Comparison of ENCODE assay signal across 1 cellular context in genomic region chr9:6080154-6080716, GRCh38.
TF ChIP-seq lines count a peak whose summit lies in the region.

No MANE protein-coding gene starts in this region.

TF ChIP-seq in K562, 482 proteins besides CTCF, POLR2A, EP300 and RAD21 (continued from another document and continues in another):
- no peak for TF ChIP-seq ZNF696 (CRISPR knock-in tag; conservative IDR thresholded peaks at IDR 0.05)
- no peak for TF ChIP-seq ZSCAN32 (CRISPR knock-in tag; IDR thresholded peaks at IDR 0.05)
- no peak for TF ChIP-seq HSF4 (CRISPR knock-in tag; IDR thresholded peaks at IDR 0.05; ENCODE audit: borderline replicate concordance)
- no peak for TF ChIP-seq U2AF2 (optimal IDR thresholded peaks at IDR 0.05; ENCODE audit: low read depth, low read length)
- no peak for TF ChIP-seq NR4A1 (CRISPR knock-in tag; IDR thresholded peaks at IDR 0.05)
- no peak for TF ChIP-seq NR4A1 (tag; IDR thresholded peaks at IDR 0.05)
- TF ChIP-seq PKNOX1 (IDR thresholded peaks at IDR 0.05), result peak; percentile 98
- no peak for TF ChIP-seq ZC3H4 (CRISPR knock-in tag; IDR thresholded peaks at IDR 0.05; ENCODE audit: borderline replicate concordance)
- no peak for TF ChIP-seq ZNF41 (CRISPR knock-in tag; conservative IDR thresholded peaks at IDR 0.05)
- peak; percentile 78 for TF ChIP-seq ZEB2 (IDR thresholded peaks at IDR 0.05)
- peak; percentile 63; the same call in 1 of the 2 replicates for TF ChIP-seq ESRRA (IDR thresholded peaks at IDR 0.05; ENCODE audit: borderline replicate concordance, low read depth)
- TF ChIP-seq HINFP (tag; conservative IDR thresholded peaks at IDR 0.05; ENCODE audit: low read depth), result no peak
- TF ChIP-seq TCF7L2 (IDR thresholded peaks at IDR 0.05; ENCODE audit: low read depth, low read length), result no peak
- no peak for TF ChIP-seq SMARCE1 (IDR thresholded peaks at IDR 0.05)
- no peak for TF ChIP-seq SMAD2 (IDR thresholded peaks at IDR 0.05; ENCODE audit: low read depth, low read length)
- no peak for TF ChIP-seq PTRF (tag; IDR thresholded peaks at IDR 0.05)
- no peak for TF ChIP-seq ZNF707 (CRISPR knock-in tag; conservative IDR thresholded peaks at IDR 0.05)
- no peak for TF ChIP-seq CC2D1A (IDR thresholded peaks at IDR 0.05)
- TF ChIP-seq CEBPB (tag; IDR thresholded peaks at IDR 0.05), result peak; percentile 79
- TF ChIP-seq MTA2 (IDR thresholded peaks at IDR 0.05; ENCODE audit: low read depth), result no peak
- TF ChIP-seq CBFA2T3 (IDR thresholded peaks at IDR 0.05), result 0 out of 2 replicates have a peak, but pooled peaks have one; percentile 20
- no peak for TF ChIP-seq PHTF2 (CRISPR knock-in tag; IDR thresholded peaks at IDR 0.05)
- TF ChIP-seq GABPA (tag; conservative IDR thresholded peaks at IDR 0.05; ENCODE audit: low read depth), result peak; percentile 77
- peak; percentile 92 for TF ChIP-seq ATF3 (IDR thresholded peaks at IDR 0.05)
- no peak for TF ChIP-seq ATF3 (CRISPR knock-in tag; conservative IDR thresholded peaks at IDR 0.05)
- no peak for TF ChIP-seq MGA (IDR thresholded peaks at IDR 0.05)
- no peak for TF ChIP-seq SNIP1 (IDR thresholded peaks at IDR 0.05; ENCODE audit: low read depth)
- TF ChIP-seq RBM15 (IDR thresholded peaks at IDR 0.05; ENCODE audit: insufficient read depth, low read length), result no peak
- TF ChIP-seq CCAR2 (IDR thresholded peaks at IDR 0.05; ENCODE audit: low read depth, low read length), result no peak
- no peak for TF ChIP-seq KLF6 (CRISPR knock-in tag; IDR thresholded peaks at IDR 0.05; ENCODE audit: borderline replicate concordance)
- no peak for TF ChIP-seq FOXK1 (CRISPR knock-in tag; IDR thresholded peaks at IDR 0.05; ENCODE audit: borderline replicate concordance)
- TF ChIP-seq ZNF124 (CRISPR knock-in tag; IDR thresholded peaks at IDR 0.05), result no peak
- no peak for TF ChIP-seq ARID3B (CRISPR knock-in tag; IDR thresholded peaks at IDR 0.05; ENCODE audit: borderline replicate concordance)
- peak; percentile 92 for TF ChIP-seq SPI1 (IDR thresholded peaks at IDR 0.05; ENCODE audit: borderline replicate concordance, low read depth, low read length)
- TF ChIP-seq HOXB6 (CRISPR knock-in tag; IDR thresholded peaks at IDR 0.05; ENCODE audit: borderline replicate concordance), result no peak
- TF ChIP-seq NELFE (IDR thresholded peaks at IDR 0.05; ENCODE audit: insufficient read depth, insufficient read length), result no peak
- TF ChIP-seq TRIM25 (IDR thresholded peaks at IDR 0.05; ENCODE audit: borderline replicate concordance), result no peak
- no peak for TF ChIP-seq MAFG (tag; conservative IDR thresholded peaks at IDR 0.05)
- TF ChIP-seq HDAC1 (IDR thresholded peaks at IDR 0.05), result peak in 1 of 2 experiments; percentile 29; a peak in 1 of 4 replicates
- TF ChIP-seq ZNF12 (CRISPR knock-in tag; IDR thresholded peaks at IDR 0.05), result no peak
- no peak for TF ChIP-seq SMAD1 (IDR thresholded peaks at IDR 0.05; ENCODE audit: low read depth, low read length, partially characterized antibody)
- TF ChIP-seq SAP30 (IDR thresholded peaks at IDR 0.05; ENCODE audit: borderline replicate concordance, insufficient read depth, low read depth, low read length, poor library complexity, severe bottlenecking), result no peak
- TF ChIP-seq NFIX (CRISPR knock-in tag; IDR thresholded peaks at IDR 0.05; ENCODE audit: low read depth), result no peak
- no peak for TF ChIP-seq SMARCB1 (IDR thresholded peaks at IDR 0.05; ENCODE audit: insufficient read length, low read depth)
- no peak for TF ChIP-seq ZC3H11A (IDR thresholded peaks at IDR 0.05; ENCODE audit: low read depth, low read length)
- TF ChIP-seq SIX5 (IDR thresholded peaks at IDR 0.05; ENCODE audit: borderline replicate concordance in 1 of 2, insufficient read depth in 1 of 2, low read depth in 1 of 2, low read length in 2 of 2), result no peak
- no peak for TF ChIP-seq SREBF2 (CRISPR knock-in tag; IDR thresholded peaks at IDR 0.05)
- no peak for TF ChIP-seq SRSF3 (IDR thresholded peaks at IDR 0.05; ENCODE audit: insufficient read depth, low read length)
- TF ChIP-seq CBFA2T2 (conservative IDR thresholded peaks at IDR 0.05), result peak; percentile 21; the same call in 1 of the 2 replicates
- no peak for TF ChIP-seq SOX6 (IDR thresholded peaks at IDR 0.05)
- no peak for TF ChIP-seq CREB3L1 (IDR thresholded peaks at IDR 0.05; ENCODE audit: borderline replicate concordance, low read depth)
- no peak for TF ChIP-seq STAG1 (CRISPR knock-in tag; IDR thresholded peaks at IDR 0.05; ENCODE audit: borderline replicate concordance)
- no peak for TF ChIP-seq ELF4 (CRISPR knock-in tag; IDR thresholded peaks at IDR 0.05)
